12 cellular contexts compared by ENCODE assay signal in the genomic region with DNA sequence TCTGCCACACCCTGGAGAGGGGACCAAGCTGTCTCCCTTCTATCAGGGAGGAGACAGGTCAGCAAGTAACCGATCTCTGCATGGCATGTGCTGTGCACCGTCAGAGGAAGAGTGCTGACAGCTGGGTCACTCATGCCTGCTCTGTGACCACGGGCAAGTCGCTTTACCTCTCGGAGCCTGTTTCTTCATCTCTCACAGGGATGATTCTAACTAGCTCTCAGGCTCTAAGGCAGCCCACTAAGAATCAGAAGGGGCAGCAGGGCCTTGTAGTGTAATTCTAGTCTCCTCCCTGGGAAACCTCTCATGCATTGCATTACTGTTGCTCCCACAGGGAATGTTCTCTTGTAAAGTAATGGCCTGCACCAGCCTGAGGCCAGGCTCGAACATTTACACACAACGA. TPM values are rescaled to one million over a fixed set of nuclear protein-coding genes. Genes with fewer than 3 reads are reported as not detected.
A peak's percentile ranks its signal among the peaks of the same experiment; 100 is the strongest.
DNase-seq lines count a peak whose midpoint lies in the region; ATAC-seq and TF ChIP-seq lines count a peak whose summit lies in the region.
"Had no signal": no experiment of that assay in that cellular context is flagged by ENCODE, and none has a peak within 500 bp of the region (broad histone marks: within the 10 kb centered on the region; RNA-seq: fewer than 3 reads in every experiment).

No MANE protein-coding gene starts in this region.

- DNase-seq in EH (ENCODE audit: low read depth) (peak; percentile 36), ascending aorta (ENCODE audit: low spot score in 2 of 2) (no peak), activated T-cell treated with anti-CD3 and anti-CD28 coated beads for 4 hours (no peak), KBM-7 (no peak), H7 (no peak)
- DNase-seq: activated CD4-positive, alpha-beta T cell treated with anti-CD3 and anti-CD28 coated beads for 36 hours; NCI-H2171 treated with DMSO at 0.1 percent for 48 hours; testis had no signal

- H3K36me3 ChIP-seq in ascending aorta (peaks cover 17 to 20% of the 10 kb centered on the region in 2 donors), H7 (replicated peaks; ENCODE audit: control insufficient read depth, insufficient read depth, low read length) (peaks cover 4% of the 10 kb centered on the region; the same call in 1 of the 2 replicates)

- H3K27ac ChIP-seq in ascending aorta (peak overlapping the region; percentile 93 to 94), layer of hippocampus (ENCODE audit: low read depth, low read length) (peak overlapping the region; percentile 52), skin epidermis (peak overlapping the region in 19 of 21 experiments; percentile 11 to 98 (median 55))
- H3K27ac ChIP-seq: testis had no signal

- intact Hi-C loops in ascending aorta (cut with DNase I): no loop called here

- no peak for TF ChIP-seq CTCF in ascending aorta (IDR thresholded peaks at IDR 0.05)

- ATAC-seq in GM19397 (IDR thresholded peaks at IDR 0.05; ENCODE audit: unreplicated experiment): no peak
- ATAC-seq: activated CD4-positive, alpha-beta T cell treated with anti-CD3 and anti-CD28 coated beads for 36 hours; right cardiac atrium had no signal

- in situ Hi-C loops in KBM-7 (cut with MboI; ENCODE audit: low pct_unique_long_range_greater_than_20kb, low sequenced_read_pairs): no loop called here

- H3K27me3 ChIP-seq in ascending aorta (no peaks in the 10 kb centered on the region), layer of hippocampus (ENCODE audit: control insufficient read depth, insufficient read depth, low read length) (no peaks in the 10 kb centered on the region), H7 (ENCODE audit: control insufficient read depth, insufficient read depth, low read length) (no peaks in the 10 kb centered on the region)
- H3K27me3 ChIP-seq: testis had no signal

- H3K9me3 ChIP-seq in ascending aorta: no peaks in the 10 kb centered on the region
- H3K9me3 ChIP-seq: testis had no signal

- H3K4me3 ChIP-seq in ascending aorta (no peak overlapping the region), skin epidermis (no peak overlapping the region), H7 (ENCODE audit: insufficient read depth, low read depth, low read length) (no peak overlapping the region)
- H3K4me3 ChIP-seq: testis had no signal

- H3K4me1 ChIP-seq in ascending aorta: peaks cover 31 to 71% of the 10 kb centered on the region in 2 donors
- H3K4me1 ChIP-seq: testis had no signal

RNA-seq across cellular contexts. Expression of gene CD9, which starts 11.9 kb away (rescaled TPM):
- total RNA-seq in ascending aorta: 181 TPM
- 266 and 274 TPM in 2 replicates for total RNA-seq in H7 (2014; rRNA removed; shearing (Covaris generic))
